ENCODE assay signal across 17 cellular contexts in genomic region chr3:155861476-155862183, GRCh38. TPM values are rescaled to one million over a fixed set of nuclear protein-coding genes. Genes with fewer than 3 reads are reported as not detected.
A peak's percentile ranks its signal among the peaks of the same experiment; 100 is the strongest.
DNase-seq lines count a peak whose midpoint lies in the region; ATAC-seq and TF ChIP-seq lines count a peak whose summit lies in the region.
"Had no signal": no experiment of that assay in that cellular context is flagged by ENCODE, and none has a peak within 500 bp of the region (broad histone marks: within the 10 kb centered on the region; RNA-seq: fewer than 3 reads in every experiment).

No MANE protein-coding gene starts in this region.

- no peak for TF ChIP-seq POLR2A in body of pancreas (IDR thresholded peaks at IDR 0.05)

- no peak for DNase-seq in activated naive CD4-positive, alpha-beta T cell treated with anti-CD3 and anti-CD28 coated beads, Interleukin-2, amount 10 ng/mL, durations not matched to agents 7 days and 5 days
- DNase-seq in activated naive CD4-positive, alpha-beta T cell treated with anti-CD3 and anti-CD28 coated beads for 36 hours: no peak
- no peak for DNase-seq in natural killer cell treated with Interleukin-12 subunit alpha and Interleukin-12 subunit beta and Interleukin-15 and Interleukin-18, amount 100 ng/mL, for 72 hours (ENCODE audit: low spot score)
- DNase-seq in left ventricle myocardium superior: no peak
- no peak for DNase-seq in body of pancreas
- DNase-seq: activated CD8-positive, alpha-beta memory T cell treated with anti-CD3 and anti-CD28 coated beads, Interleukin-2, amount 50 U/mL, for 48 hours; GF-D8; left cardiac atrium; NCI-H187 treated with DMSO at 0.1 percent for 48 hours; NCI-H2227 treated with DMSO at 0.1 percent for 48 hours; posterior cingulate gyrus had no signal

- ATAC-seq in activated T-helper 17 cell treated with anti-CD3 and anti-CD28 coated beads, Interleukin-2, amount 50 U/mL, for 72 hours (replicated peaks): no peak
- ATAC-seq in natural killer cell treated with Interleukin-12 subunit alpha and Interleukin-12 subunit beta and Interleukin-15 and Interleukin-18, amount 100 ng/mL, for 72 hours: no peak
- ATAC-seq in left ventricle myocardium superior (no peak), body of pancreas (no peak), HG02885 (IDR thresholded peaks at IDR 0.05; ENCODE audit: poor library complexity, unreplicated experiment) (no peak)
- ATAC-seq: left cardiac atrium; stimulated activated memory B cell treated with anti-CD40 and anti-IgM and Interleukin-4, amounts not matched to agents 10 μg/mL and 1 μg/mL and 100 μg/mL, for 72 hours had no signal

- H3K9me3 Mint-ChIP-seq in activated naive CD4-positive, alpha-beta T cell treated with anti-CD3 and anti-CD28 coated beads, Interleukin-2, amount 10 ng/mL, durations not matched to agents 7 days and 5 days: peaks cover 6% of the 10 kb centered on the region
- no peaks in the 10 kb centered on the region for H3K9me3 Mint-ChIP-seq in activated naive CD4-positive, alpha-beta T cell treated with anti-CD3 and anti-CD28 coated beads for 36 hours
- no peaks in the 10 kb centered on the region for H3K9me3 Mint-ChIP-seq in activated T-helper 17 cell treated with anti-CD3 and anti-CD28 coated beads, Interleukin-2, amount 50 U/mL, for 72 hours
- H3K9me3 Mint-ChIP-seq in natural killer cell treated with Interleukin-12 subunit alpha and Interleukin-12 subunit beta and Interleukin-15 and Interleukin-18, amount 100 ng/mL, for 72 hours: no peaks in the 10 kb centered on the region
- H3K9me3 Mint-ChIP-seq: nephron; stimulated activated memory B cell treated with anti-CD40 and anti-IgM and Interleukin-4, amounts not matched to agents 10 μg/mL and 1 μg/mL and 100 μg/mL, for 72 hours had no signal

- no peak overlapping the region for H3K4me3 Mint-ChIP-seq in activated naive CD4-positive, alpha-beta T cell treated with anti-CD3 and anti-CD28 coated beads, Interleukin-2, amount 10 ng/mL, durations not matched to agents 7 days and 5 days
- H3K4me3 Mint-ChIP-seq in activated naive CD4-positive, alpha-beta T cell treated with anti-CD3 and anti-CD28 coated beads for 36 hours: no peak overlapping the region
- H3K4me3 Mint-ChIP-seq in activated T-helper 17 cell treated with anti-CD3 and anti-CD28 coated beads, Interleukin-2, amount 50 U/mL, for 72 hours: peak overlapping the region; percentile 55
- peak overlapping the region; percentile 38 for H3K4me3 Mint-ChIP-seq in natural killer cell treated with Interleukin-12 subunit alpha and Interleukin-12 subunit beta and Interleukin-15 and Interleukin-18, amount 100 ng/mL, for 72 hours
- H3K4me3 Mint-ChIP-seq: CD14-positive monocyte; nephron; stimulated activated memory B cell treated with anti-CD40 and anti-IgM and Interleukin-4, amounts not matched to agents 10 μg/mL and 1 μg/mL and 100 μg/mL, for 72 hours had no signal

- TF ChIP-seq CTCF in OCI-LY1 (IDR thresholded peaks at IDR 0.05; ENCODE audit: low read length): no peak
- no peak for TF ChIP-seq CTCF in body of pancreas (IDR thresholded peaks at IDR 0.05)

- H3F3A ChIP-seq in OCI-LY1 (ENCODE audit: insufficient read depth, low read length): 0 out of 2 replicates have a peak, but pooled peaks cover 2% of the 10 kb centered on the region

- peak overlapping the region; percentile 70; the same call in 1 of the 2 replicates for H2AFZ ChIP-seq in OCI-LY1 (ENCODE audit: low read length)

- H3K4me1 ChIP-seq in OCI-LY1 (ENCODE audit: insufficient read depth, low read length, severe bottlenecking) (peaks cover 19% of the 10 kb centered on the region), body of pancreas (peaks cover 5% of the 10 kb centered on the region)

- peaks cover 36% of the 10 kb centered on the region for H3K4me1 Mint-ChIP-seq in activated naive CD4-positive, alpha-beta T cell treated with anti-CD3 and anti-CD28 coated beads, Interleukin-2, amount 10 ng/mL, durations not matched to agents 7 days and 5 days
- H3K4me1 Mint-ChIP-seq in activated naive CD4-positive, alpha-beta T cell treated with anti-CD3 and anti-CD28 coated beads for 36 hours (ENCODE audit: low read depth): peaks cover 14% of the 10 kb centered on the region
- peaks cover 9% of the 10 kb centered on the region for H3K4me1 Mint-ChIP-seq in activated T-helper 17 cell treated with anti-CD3 and anti-CD28 coated beads, Interleukin-2, amount 50 U/mL, for 72 hours
- peaks cover 9 to 13% of the 10 kb centered on the region in 2 donors for H3K4me1 Mint-ChIP-seq in natural killer cell treated with Interleukin-12 subunit alpha and Interleukin-12 subunit beta and Interleukin-15 and Interleukin-18, amount 100 ng/mL, for 72 hours (ENCODE audit: low read depth in 2 of 2)
- H3K4me1 Mint-ChIP-seq: stimulated activated memory B cell treated with anti-CD40 and anti-IgM and Interleukin-4, amounts not matched to agents 10 μg/mL and 1 μg/mL and 100 μg/mL, for 72 hours had no signal

- 0 out of 2 replicates have a peak, but pooled peaks cover 4% of the 10 kb centered on the region for H3K9me3 ChIP-seq in OCI-LY1 (ENCODE audit: low read length)
- no peaks in the 10 kb centered on the region for H3K9me3 ChIP-seq in body of pancreas

- no peaks in the 10 kb centered on the region for H3K9me2 ChIP-seq in OCI-LY1 (ENCODE audit: low read depth, low read length)

- H3K36me3 ChIP-seq in OCI-LY1 (ENCODE audit: insufficient read depth, low read length) (no peaks in the 10 kb centered on the region), body of pancreas (replicated peaks in 1 of 2; ENCODE audit: insufficient read depth in 1 of 2, low read depth in 2 of 2) (no peaks in the 10 kb centered on the region)

- CTCF ChIA-PET in activated naive CD4-positive, alpha-beta T cell treated with anti-CD3 and anti-CD28 coated beads, Interleukin-2, amount 10 ng/mL, durations not matched to agents 7 days and 5 days (lab: Charles Lee): interaction anchor here (2.5 kb wide), 1 partner anchor 55 kb away, joined by 12 read pairs; the partner anchor contains the start of gene C3orf33
- CTCF ChIA-PET in activated naive CD4-positive, alpha-beta T cell treated with anti-CD3 and anti-CD28 coated beads for 36 hours (lab: Charles Lee): interaction anchor here (2.2 kb wide), 1 partner anchor 56 kb away, joined by 13 read pairs; the partner anchor contains the start of gene C3orf33

- WGBS in body of pancreas, 2 donors: 74 to 85% methylated on average over 2 of the region's 2 CpGs

- H3K36me3 Mint-ChIP-seq in activated naive CD4-positive, alpha-beta T cell treated with anti-CD3 and anti-CD28 coated beads, Interleukin-2, amount 10 ng/mL, durations not matched to agents 7 days and 5 days: no peaks in the 10 kb centered on the region
- no peaks in the 10 kb centered on the region for H3K36me3 Mint-ChIP-seq in activated naive CD4-positive, alpha-beta T cell treated with anti-CD3 and anti-CD28 coated beads for 36 hours (ENCODE audit: low read depth)
- no peaks in the 10 kb centered on the region for H3K36me3 Mint-ChIP-seq in activated T-helper 17 cell treated with anti-CD3 and anti-CD28 coated beads, Interleukin-2, amount 50 U/mL, for 72 hours (ENCODE audit: low read depth)
- H3K36me3 Mint-ChIP-seq in natural killer cell treated with Interleukin-12 subunit alpha and Interleukin-12 subunit beta and Interleukin-15 and Interleukin-18, amount 100 ng/mL, for 72 hours: no peaks in the 10 kb centered on the region
- H3K36me3 Mint-ChIP-seq: CD14-positive monocyte; stimulated activated memory B cell treated with anti-CD40 and anti-IgM and Interleukin-4, amounts not matched to agents 10 μg/mL and 1 μg/mL and 100 μg/mL, for 72 hours had no signal

- no peaks in the 10 kb centered on the region for H3K27me3 ChIP-seq in OCI-LY1 (ENCODE audit: insufficient read depth, low read length)
- no peaks in the 10 kb centered on the region for H3K27me3 ChIP-seq in body of pancreas

- H3K27ac ChIP-seq in OCI-LY1 (ENCODE audit: low read depth, low read length, poor library complexity, severe bottlenecking): no peak overlapping the region
- no peak overlapping the region for H3K27ac ChIP-seq in body of pancreas

- H3K27ac Mint-ChIP-seq in activated naive CD4-positive, alpha-beta T cell treated with anti-CD3 and anti-CD28 coated beads, Interleukin-2, amount 10 ng/mL, durations not matched to agents 7 days and 5 days: peak overlapping the region; percentile 87
- no peak overlapping the region for H3K27ac Mint-ChIP-seq in activated naive CD4-positive, alpha-beta T cell treated with anti-CD3 and anti-CD28 coated beads for 36 hours
- peak overlapping the region; percentile 88 for H3K27ac Mint-ChIP-seq in activated T-helper 17 cell treated with anti-CD3 and anti-CD28 coated beads, Interleukin-2, amount 50 U/mL, for 72 hours
- H3K27ac Mint-ChIP-seq in natural killer cell treated with Interleukin-12 subunit alpha and Interleukin-12 subunit beta and Interleukin-15 and Interleukin-18, amount 100 ng/mL, for 72 hours: peak overlapping the region; percentile 81 to 89
- H3K27ac Mint-ChIP-seq: CD14-positive monocyte; nephron; stimulated activated memory B cell treated with anti-CD40 and anti-IgM and Interleukin-4, amounts not matched to agents 10 μg/mL and 1 μg/mL and 100 μg/mL, for 72 hours had no signal

- H3K4me3 ChIP-seq in OCI-LY1 (ENCODE audit: low read depth, low read length, poor library complexity, severe bottlenecking): no peak overlapping the region
- no peak overlapping the region for H3K4me3 ChIP-seq in body of pancreas

- no peak overlapping the region for H3K9ac ChIP-seq in OCI-LY1 (ENCODE audit: low read length)

- intact Hi-C loops in activated naive CD4-positive, alpha-beta T cell treated with anti-CD3 and anti-CD28 coated beads for 36 hours (cut with micrococcal nuclease): loop anchor here (1.0 kb wide), 2 partner anchors 7 to 9 kb away; partner anchors contain the start of genes GMPS and SLC33A1
- intact Hi-C loops in left ventricle myocardium superior (cut with micrococcal nuclease): no loop called here
- intact Hi-C loops in body of pancreas (cut with DNase I): no loop called here

- H3K27me3 Mint-ChIP-seq in activated naive CD4-positive, alpha-beta T cell treated with anti-CD3 and anti-CD28 coated beads, Interleukin-2, amount 10 ng/mL, durations not matched to agents 7 days and 5 days: peaks cover 15% of the 10 kb centered on the region
- H3K27me3 Mint-ChIP-seq in activated naive CD4-positive, alpha-beta T cell treated with anti-CD3 and anti-CD28 coated beads for 36 hours (ENCODE audit: low read depth): no peaks in the 10 kb centered on the region
- no peaks in the 10 kb centered on the region for H3K27me3 Mint-ChIP-seq in activated T-helper 17 cell treated with anti-CD3 and anti-CD28 coated beads, Interleukin-2, amount 50 U/mL, for 72 hours
- H3K27me3 Mint-ChIP-seq in natural killer cell treated with Interleukin-12 subunit alpha and Interleukin-12 subunit beta and Interleukin-15 and Interleukin-18, amount 100 ng/mL, for 72 hours: peaks cover 0 to 2% of the 10 kb centered on the region in 2 donors
- H3K27me3 Mint-ChIP-seq: stimulated activated memory B cell treated with anti-CD40 and anti-IgM and Interleukin-4, amounts not matched to agents 10 μg/mL and 1 μg/mL and 100 μg/mL, for 72 hours had no signal

- no peak overlapping the region for H3K4me2 ChIP-seq in OCI-LY1 (ENCODE audit: low read length)

- no peaks in the 10 kb centered on the region for H4K20me1 ChIP-seq in OCI-LY1 (ENCODE audit: insufficient read depth, low read length)

- H3K79me2 ChIP-seq in OCI-LY1 (ENCODE audit: insufficient read depth, low read length): no peaks in the 10 kb centered on the region

RNA-seq across cellular contexts. Expression of gene SLC33A1, which starts 7.4 kb away (rescaled TPM):
- total RNA-seq in activated naive CD4-positive, alpha-beta T cell treated with anti-CD3 and anti-CD28 coated beads for 36 hours: 10 to 100 TPM; 14.7 to 15.2 TPM
- total RNA-seq in activated T-helper 17 cell treated with anti-CD3 and anti-CD28 coated beads, Interleukin-2, amount 50 U/mL, for 72 hours: 10 to 100 TPM; 21.5 to 23.2 TPM
- total RNA-seq in natural killer cell treated with Interleukin-12 subunit alpha and Interleukin-12 subunit beta and Interleukin-15 and Interleukin-18, amount 100 ng/mL, for 72 hours: 10 to 100 TPM; 29.1 to 36.7 TPM
- 21.2 TPM for total RNA-seq in left ventricle myocardium superior
- total RNA-seq in body of pancreas: 10 to 100 TPM; 40.0 to 42.2 TPM

RNA-seq across cellular contexts. Expression of gene GMPS, which starts 8.8 kb away (rescaled TPM):
- total RNA-seq in activated naive CD4-positive, alpha-beta T cell treated with anti-CD3 and anti-CD28 coated beads for 36 hours: 100 to 1,000 TPM; 114 to 123 TPM
- 100 to 1,000 TPM in 1 of 2 donors, 10 to 100 TPM in 1; 83.5 to 113 TPM for total RNA-seq in activated T-helper 17 cell treated with anti-CD3 and anti-CD28 coated beads, Interleukin-2, amount 50 U/mL, for 72 hours
- 100 to 1,000 TPM in 1 of 2 donors, 10 to 100 TPM in 1; 79.5 to 127 TPM for total RNA-seq in natural killer cell treated with Interleukin-12 subunit alpha and Interleukin-12 subunit beta and Interleukin-15 and Interleukin-18, amount 100 ng/mL, for 72 hours
- total RNA-seq in left ventricle myocardium superior (32.5 TPM), body of pancreas (10 to 100 TPM; 18.5 to 20.2 TPM)

RNA-seq across cellular contexts. Expression of gene C3orf33, which starts 55.6 kb away (rescaled TPM):
- 1 to 10 TPM; 2.7 to 3.2 TPM for total RNA-seq in activated naive CD4-positive, alpha-beta T cell treated with anti-CD3 and anti-CD28 coated beads for 36 hours
- 1 to 10 TPM in 1 of 2 donors, under 1 TPM in 1; 0.98 to 1.8 TPM for total RNA-seq in activated T-helper 17 cell treated with anti-CD3 and anti-CD28 coated beads, Interleukin-2, amount 50 U/mL, for 72 hours
- 1 to 10 TPM; 1.6 to 1.7 TPM for total RNA-seq in natural killer cell treated with Interleukin-12 subunit alpha and Interleukin-12 subunit beta and Interleukin-15 and Interleukin-18, amount 100 ng/mL, for 72 hours
- total RNA-seq in left ventricle myocardium superior (7.3 TPM), body of pancreas (10 to 100 TPM in 1 of 2 donors, 1 to 10 TPM in 1; 4.9 to 14.8 TPM)

Comparison
In these comparisons a context has a peak if more than half of its experiments do, and no peak if none do; other contexts are left out.
1. H3K4me3 Mint-ChIP-seq: peak in activated T-helper 17 cell treated with anti-CD3 and anti-CD28 coated beads, Interleukin-2, amount 50 U/mL, for 72 hours (single experiment) and natural killer cell treated with Interleukin-12 subunit alpha and Interleukin-12 subunit beta and Interleukin-15 and Interleukin-18, amount 100 ng/mL, for 72 hours (single experiment); none in activated naive CD4-positive, alpha-beta T cell treated with anti-CD3 and anti-CD28 coated beads, Interleukin-2, amount 10 ng/mL, durations not matched to agents 7 days and 5 days (single experiment) and activated naive CD4-positive, alpha-beta T cell treated with anti-CD3 and anti-CD28 coated beads for 36 hours (single experiment).